Comparison of ENCODE assay signal across 19 cellular contexts in the genomic region with DNA sequence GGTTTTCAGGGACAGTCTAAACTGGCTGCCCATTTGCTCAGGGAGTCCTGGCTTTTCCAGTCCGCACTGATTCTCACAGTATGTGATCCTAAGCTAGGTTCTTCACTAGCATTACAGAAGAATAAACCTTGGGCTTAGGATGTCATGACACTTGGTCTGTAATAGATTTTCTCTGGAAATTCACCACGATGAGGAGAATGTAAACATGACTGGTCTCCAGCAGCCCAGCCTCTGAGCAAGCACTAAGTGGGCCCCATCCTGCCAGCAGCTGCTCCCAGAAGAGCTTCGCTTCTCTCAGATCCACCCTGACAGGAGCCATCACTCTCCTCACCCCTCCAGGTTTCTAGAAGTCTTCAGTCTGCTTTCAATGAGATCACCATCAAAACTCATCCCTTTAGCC.
"Had no signal": no experiment of that assay in that cellular context is flagged by ENCODE, and none has a peak within 500 bp of the region (broad histone marks: within the 10 kb centered on the region; RNA-seq: fewer than 3 reads in every experiment).

No MANE protein-coding gene starts in this region.

- H3K27me3 ChIP-seq: body of pancreas, sigmoid colon, thyroid gland, uterus had no signal

- H3K9me3 Mint-ChIP-seq: nephron had no signal

- H3K9me3 ChIP-seq: body of pancreas, heart right ventricle, psoas muscle, sigmoid colon, thyroid gland, uterus had no signal

- H3K27ac ChIP-seq: body of pancreas, coronary artery, heart right ventricle, psoas muscle, sigmoid colon, thyroid gland, uterus had no signal

- DNase-seq: activated CD4-positive, alpha-beta T cell treated with anti-CD3 and anti-CD28 coated beads for 1 hour; activated naive CD4-positive, alpha-beta T cell; body of pancreas; central memory CD4-positive, alpha-beta T cell; effector CD4-positive, alpha-beta T cell; heart right ventricle; islet precursor cell; mammary epithelial cell; psoas muscle; sigmoid colon; stimulated activated CD4-positive, alpha-beta T cell treated with anti-CD3 and anti-CD28 coated beads, Interleukin-12 subunit alpha, Interleukin-12 subunit beta, amount 100 ng/mL, for 4 hours; T-helper 9 cell; thyroid gland; uterus had no signal

- H3K4me3 Mint-ChIP-seq: nephron had no signal

- FAIRE-seq: endothelial cell of umbilical vein, frontal cortex had no signal

- ATAC-seq: body of pancreas, heart right ventricle, left lobe of liver, psoas muscle had no signal

- H3K4me1 Mint-ChIP-seq: nephron had no signal

- H3K4me3 ChIP-seq: body of pancreas, coronary artery, heart right ventricle, psoas muscle, sigmoid colon, thyroid gland, uterus had no signal

- H3K4me1 ChIP-seq: body of pancreas, psoas muscle, sigmoid colon, thyroid gland, uterus had no signal

- H3K36me3 ChIP-seq: heart right ventricle, sigmoid colon, thyroid gland, uterus had no signal

- H3K27ac Mint-ChIP-seq: nephron had no signal
